In the genomic region with DNA sequence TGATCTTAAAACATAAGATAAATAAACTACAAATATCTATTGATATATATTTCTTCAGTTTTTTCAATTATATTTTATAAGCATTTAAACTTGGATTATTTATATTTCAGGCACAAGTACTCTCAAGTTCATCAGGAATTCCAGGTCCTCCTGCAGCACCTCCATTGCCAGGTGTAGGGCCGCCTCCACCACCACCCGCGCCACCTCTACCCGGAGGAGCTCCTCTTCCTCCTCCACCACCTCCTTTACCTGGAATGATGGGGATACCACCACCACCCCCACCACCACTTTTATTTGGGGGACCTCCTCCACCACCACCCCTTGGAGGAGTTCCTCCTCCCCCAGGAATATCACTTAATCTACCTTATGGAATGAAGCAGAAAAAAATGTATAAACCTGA, we compare ENCODE assay signal across 29 cellular contexts.
DNase-seq lines count a peak whose midpoint lies in the region; FAIRE-seq and TF ChIP-seq lines count a peak whose summit lies in the region.
"Had no signal": no experiment of that assay in that cellular context is flagged by ENCODE, and none has a peak within 500 bp of the region (broad histone marks: within the 10 kb centered on the region; RNA-seq: fewer than 3 reads in every experiment).

No MANE protein-coding gene starts in this region.

- H3K27me3 Mint-ChIP-seq in chondrocyte (ENCODE audit: low read depth), result no peaks in the 10 kb centered on the region
- H3K27me3 Mint-ChIP-seq: B cell; CD4-positive, alpha-beta memory T cell; CD4-positive, alpha-beta T cell; CD4-positive, CD25-positive, alpha-beta regulatory T cell; CD8-positive, alpha-beta memory T cell had no signal

- TF ChIP-seq CTCF in chondrocyte (IDR thresholded peaks at IDR 0.05), result no peak

- H3K27ac Mint-ChIP-seq in chondrocyte (ENCODE audit: unreplicated experiment), result no peak overlapping the region
- H3K27ac Mint-ChIP-seq: B cell; CD14-positive monocyte; CD4-positive, alpha-beta memory T cell; CD4-positive, alpha-beta T cell; CD4-positive, CD25-positive, alpha-beta regulatory T cell; CD8-positive, alpha-beta memory T cell; CD8-positive, alpha-beta T cell had no signal

- peak; percentile 87 for FAIRE-seq in colon (lab: Jason Lieb, UNC)
- FAIRE-seq: A204.1, A549, D721Med had no signal

- peak; percentile 68 for DNase-seq in chondrocyte (ENCODE audit: low spot score)
- DNase-seq in occipital lobe (lab: John Stamatoyannopoulos, UW), result no peak
- DNase-seq in activated CD8-positive, alpha-beta memory T cell treated with anti-CD3 and anti-CD28 coated beads, Interleukin-2, amount 50 U/mL, for 48 hours, result no peak
- DNase-seq: 8988T; ACHN; AML-193; BE2C; C1 segment of cervical spinal cord; Caco-2; Calu3; CD4-positive, alpha-beta memory T cell; CD4-positive, alpha-beta T cell; CD4-positive, CD25-positive, alpha-beta regulatory T cell; CD8-positive, alpha-beta memory T cell; CD8-positive, alpha-beta T cell; COR-L47; DMS 273 treated with DMSO at 0.1 percent for 48 hours; DMS153; DMS53; DMS79; DMS79 treated with DMSO at 0.1 percent for 48 hours; DND-41; EL had no signal

- H3K9me3 Mint-ChIP-seq in chondrocyte (ENCODE audit: low read depth), result peaks cover 21% of the 10 kb centered on the region

- peaks cover 17% of the 10 kb centered on the region for H3K36me3 Mint-ChIP-seq in chondrocyte (ENCODE audit: low read depth)

- H3K4me3 Mint-ChIP-seq in chondrocyte (ENCODE audit: unreplicated experiment), result no peak overlapping the region
- H3K4me3 Mint-ChIP-seq: B cell; CD14-positive monocyte; CD4-positive, alpha-beta T cell; CD4-positive, CD25-positive, alpha-beta regulatory T cell; CD8-positive, alpha-beta memory T cell; CD8-positive, alpha-beta T cell had no signal

- H3K4me1 Mint-ChIP-seq in chondrocyte (ENCODE audit: low read depth), result no peaks in the 10 kb centered on the region
- H3K4me1 Mint-ChIP-seq: B cell, CD14-positive monocyte had no signal
